22 cellular contexts compared by ENCODE assay signal in genomic region chr12:5163661-5164060, GRCh38.
"Had no signal": no experiment of that assay in that cellular context is flagged by ENCODE, and none has a peak within 500 bp of the region (broad histone marks: within the 10 kb centered on the region; RNA-seq: fewer than 3 reads in every experiment).

No MANE protein-coding gene starts in this region.

- H3K36me3 ChIP-seq: heart right ventricle, left ventricle myocardium inferior, lower lobe of right lung, prostate gland, spleen, thoracic aorta had no signal

- DNase-seq: cortex of kidney; dorsolateral prefrontal cortex; effector CD8-positive, alpha-beta T cell; heart right ventricle; left cardiac atrium; left ventricle myocardium inferior; lower lobe of right lung; mesenchymal stem cell; midbrain; retina; spleen; stimulated activated CD4-positive, alpha-beta T cell treated with anti-CD3 and anti-CD28 coated beads, Interleukin-2, amount 100 ng/mL, for 24 hours; stimulated activated CD4-positive, alpha-beta T cell treated with anti-CD3 and anti-CD28 coated beads, Interleukin-4, amount 100 ng/mL, for 4 hours; stimulated activated naive B cell treated with anti-CD40 and anti-IgM and Interleukin-4, amounts not matched to agents 10 μg/mL and 1 μg/mL and 100 μg/mL, for 72 hours; stimulated activated naive CD8-positive, alpha-beta T cell treated with anti-CD3 and anti-CD28 coated beads, Interleukin-15, amount 100 ng/mL, for 72 hours; substantia nigra; trophoblast cell had no signal

- H3K79me2 ChIP-seq: parathyroid adenoma had no signal

- H3K4me1 ChIP-seq: left ventricle myocardium inferior, lower lobe of right lung, parathyroid adenoma, prostate gland, spleen had no signal

- H3K9ac ChIP-seq: parathyroid adenoma had no signal

- H2AFZ ChIP-seq: parathyroid adenoma had no signal

- H3K4me3 ChIP-seq: dorsolateral prefrontal cortex, heart right ventricle, left ventricle myocardium inferior, lower lobe of right lung, prostate gland, spleen, thoracic aorta had no signal

- H3K27ac ChIP-seq: dorsolateral prefrontal cortex, heart right ventricle, left ventricle myocardium inferior, lower lobe of right lung, parathyroid adenoma, prostate gland, spleen, thoracic aorta had no signal

- H3K9me3 ChIP-seq: heart right ventricle, left ventricle myocardium inferior, lower lobe of right lung, prostate gland, spleen, thoracic aorta had no signal

- FAIRE-seq: frontal cortex, keratinocyte had no signal
